ENCODE assay signal across 10 cellular contexts in genomic region chr13:30341815-30342570, GRCh38. TPM values are rescaled to one million over a fixed set of nuclear protein-coding genes. Genes with fewer than 3 reads are reported as not detected.
DNase-seq lines count a peak whose midpoint lies in the region; ATAC-seq and TF ChIP-seq lines count a peak whose summit lies in the region.
"Had no signal": no experiment of that assay in that cellular context is flagged by ENCODE, and none has a peak within 500 bp of the region (broad histone marks: within the 10 kb centered on the region; RNA-seq: fewer than 3 reads in every experiment).

No MANE protein-coding gene starts in this region.

- ATAC-seq in upper lobe of right lung (peak; percentile 89), GM18511 (IDR thresholded peaks at IDR 0.05; ENCODE audit: unreplicated experiment) (no peak), GM21576 (IDR thresholded peaks at IDR 0.05; ENCODE audit: unreplicated experiment) (no peak), GM18873 (IDR thresholded peaks at IDR 0.05; ENCODE audit: low FRiP score, unreplicated experiment) (no peak)

- peak overlapping the region; percentile 86 for H3K27ac Mint-ChIP-seq in chondrocyte (ENCODE audit: unreplicated experiment)
- H3K27ac Mint-ChIP-seq: activated naive CD4-positive, alpha-beta T cell treated with anti-CD3 and anti-CD28 coated beads, Interleukin-2, amount 50 U/mL, for 24 hours had no signal

- H3K9me3 Mint-ChIP-seq in chondrocyte (ENCODE audit: low read depth), result no peaks in the 10 kb centered on the region
- H3K9me3 Mint-ChIP-seq: activated naive CD4-positive, alpha-beta T cell treated with anti-CD3 and anti-CD28 coated beads, Interleukin-2, amount 50 U/mL, for 24 hours had no signal

- H3K36me3 Mint-ChIP-seq in chondrocyte (ENCODE audit: low read depth), result no peaks in the 10 kb centered on the region

- peak; percentile 29 for DNase-seq in DMS 273 (lab: John Stamatoyannopoulos, UW; ENCODE audit: unreplicated experiment)
- DNase-seq in DMS 273 treated with DMSO at 0.1 percent for 48 hours (lab: John Stamatoyannopoulos, UW), result no peak
- DNase-seq in chondrocyte (ENCODE audit: low spot score), result no peak
- peak; percentile 88 to 96 for DNase-seq in lower leg skin (ENCODE audit: low spot score in 2 of 2)
- DNase-seq in upper lobe of right lung, result peak; percentile 85

- no peak for TF ChIP-seq CTCF in chondrocyte (IDR thresholded peaks at IDR 0.05)
- TF ChIP-seq CTCF in lower leg skin (IDR thresholded peaks at IDR 0.05), result no peak
- no peak for TF ChIP-seq CTCF in upper lobe of right lung (IDR thresholded peaks at IDR 0.05)

- peak overlapping the region; percentile 23 for H3K4me3 Mint-ChIP-seq in chondrocyte (ENCODE audit: unreplicated experiment)
- H3K4me3 Mint-ChIP-seq: activated naive CD4-positive, alpha-beta T cell treated with anti-CD3 and anti-CD28 coated beads, Interleukin-2, amount 50 U/mL, for 24 hours had no signal

- no peaks in the 10 kb centered on the region for H3K27me3 Mint-ChIP-seq in chondrocyte (ENCODE audit: low read depth)
- H3K27me3 Mint-ChIP-seq: activated naive CD4-positive, alpha-beta T cell treated with anti-CD3 and anti-CD28 coated beads, Interleukin-2, amount 50 U/mL, for 24 hours had no signal

- peaks cover 51% of the 10 kb centered on the region for H3K4me1 Mint-ChIP-seq in chondrocyte (ENCODE audit: low read depth)

- no peaks in the 10 kb centered on the region for H3K36me3 ChIP-seq in upper lobe of right lung

- no peak for TF ChIP-seq POLR2A in lower leg skin (IDR thresholded peaks at IDR 0.05)

- H3K9me3 ChIP-seq in upper lobe of right lung, result no peaks in the 10 kb centered on the region

- H3K27ac ChIP-seq in upper lobe of right lung, result peak overlapping the region; percentile 37
- H3K27ac ChIP-seq: 22Rv1 had no signal

- H3K27me3 ChIP-seq in upper lobe of right lung, result no peaks in the 10 kb centered on the region

- H3K4me3 ChIP-seq in lower leg skin (ENCODE audit: low read depth, poor library complexity, severe bottlenecking), result no peak overlapping the region
- H3K4me3 ChIP-seq in upper lobe of right lung, result no peak overlapping the region

- H3K4me1 ChIP-seq in upper lobe of right lung, result peaks cover 28% of the 10 kb centered on the region

- WGBS in lower leg skin, 2 donors, result 23 to 28% methylated on average over 9 of the region's 9 CpGs

- intact Hi-C loops in lower leg skin (cut with DNase I; ENCODE audit: low total_unique reads), result no loop called here
- intact Hi-C loops in upper lobe of right lung (cut with DNase I), result no loop called here

RNA-seq across cellular contexts. Expression of gene KATNAL1, which starts 34.6 kb away (rescaled TPM):
- total RNA-seq in chondrocyte (35.8 to 36.2 TPM (median 36.0 TPM) in 3 replicates), lower leg skin (10 to 100 TPM in 1 of 4 donors, 1 to 10 TPM in 3; 3.1 to 15.2 (median 4.2) TPM), upper lobe of right lung (17.5 TPM)

Comparison
In these comparisons a context has a peak if more than half of its experiments do, and no peak if none do; other contexts are left out.
1. DNase-seq: peak in DMS 273 (single experiment), lower leg skin (2 of 2) and upper lobe of right lung (single experiment); none in DMS 273 treated with DMSO at 0.1 percent for 48 hours (single experiment) and chondrocyte (single experiment).